In the genomic region with DNA sequence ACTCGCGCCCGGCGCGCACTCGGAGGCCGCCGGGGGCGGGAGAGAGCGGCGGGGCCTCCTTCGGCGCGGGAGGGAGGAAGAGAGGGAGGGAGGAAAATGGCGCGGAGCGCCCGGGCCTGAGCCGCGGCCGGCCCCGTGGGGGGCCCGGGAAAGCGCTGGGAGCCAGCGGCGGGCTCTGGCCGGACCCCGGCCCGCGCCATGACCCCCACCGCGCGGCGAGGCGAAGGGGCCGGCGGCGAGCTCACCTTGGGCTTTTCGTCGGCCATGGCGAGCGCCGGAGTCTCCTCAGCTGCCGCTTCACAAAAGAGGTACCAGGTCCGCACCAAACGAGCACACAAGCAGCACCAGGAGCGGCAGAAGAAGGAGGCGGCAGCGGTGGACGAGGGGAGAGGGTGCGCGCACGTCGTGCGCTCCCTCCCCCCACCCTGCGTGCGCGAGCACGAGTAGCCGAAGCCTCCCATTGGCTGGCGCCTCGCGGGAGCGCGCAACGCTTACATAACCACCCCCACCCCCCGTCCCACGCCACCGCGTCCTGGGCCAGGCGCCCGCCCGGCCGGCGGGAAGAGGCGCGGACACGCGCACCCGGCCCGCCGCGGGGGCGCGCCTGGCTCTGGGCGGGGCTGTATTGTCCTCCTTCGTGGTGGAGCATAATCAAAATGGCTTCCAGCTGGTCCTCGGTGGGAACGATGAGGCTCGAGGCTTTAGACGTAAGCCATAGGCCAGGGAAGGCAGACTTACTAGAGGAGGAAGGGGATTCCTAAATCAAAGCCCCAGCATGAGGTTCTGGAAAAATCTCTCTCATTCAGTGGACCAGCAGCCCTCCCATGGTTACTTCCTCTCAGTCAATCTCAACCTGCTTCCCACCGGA, we compare ENCODE assay signal across 1 cellular context.
TF ChIP-seq lines count a peak whose summit lies in the region.

A gene (minus strand): TSS at position 391 of the 868 bp plus-strand sequence. CDS start 125 bp downstream, at position 266.

TF ChIP-seq in HepG2, 621 proteins besides CTCF, POLR2A, EP300 and RAD21 (continued from another document and continues in another):
- TF ChIP-seq, protein P1, sequence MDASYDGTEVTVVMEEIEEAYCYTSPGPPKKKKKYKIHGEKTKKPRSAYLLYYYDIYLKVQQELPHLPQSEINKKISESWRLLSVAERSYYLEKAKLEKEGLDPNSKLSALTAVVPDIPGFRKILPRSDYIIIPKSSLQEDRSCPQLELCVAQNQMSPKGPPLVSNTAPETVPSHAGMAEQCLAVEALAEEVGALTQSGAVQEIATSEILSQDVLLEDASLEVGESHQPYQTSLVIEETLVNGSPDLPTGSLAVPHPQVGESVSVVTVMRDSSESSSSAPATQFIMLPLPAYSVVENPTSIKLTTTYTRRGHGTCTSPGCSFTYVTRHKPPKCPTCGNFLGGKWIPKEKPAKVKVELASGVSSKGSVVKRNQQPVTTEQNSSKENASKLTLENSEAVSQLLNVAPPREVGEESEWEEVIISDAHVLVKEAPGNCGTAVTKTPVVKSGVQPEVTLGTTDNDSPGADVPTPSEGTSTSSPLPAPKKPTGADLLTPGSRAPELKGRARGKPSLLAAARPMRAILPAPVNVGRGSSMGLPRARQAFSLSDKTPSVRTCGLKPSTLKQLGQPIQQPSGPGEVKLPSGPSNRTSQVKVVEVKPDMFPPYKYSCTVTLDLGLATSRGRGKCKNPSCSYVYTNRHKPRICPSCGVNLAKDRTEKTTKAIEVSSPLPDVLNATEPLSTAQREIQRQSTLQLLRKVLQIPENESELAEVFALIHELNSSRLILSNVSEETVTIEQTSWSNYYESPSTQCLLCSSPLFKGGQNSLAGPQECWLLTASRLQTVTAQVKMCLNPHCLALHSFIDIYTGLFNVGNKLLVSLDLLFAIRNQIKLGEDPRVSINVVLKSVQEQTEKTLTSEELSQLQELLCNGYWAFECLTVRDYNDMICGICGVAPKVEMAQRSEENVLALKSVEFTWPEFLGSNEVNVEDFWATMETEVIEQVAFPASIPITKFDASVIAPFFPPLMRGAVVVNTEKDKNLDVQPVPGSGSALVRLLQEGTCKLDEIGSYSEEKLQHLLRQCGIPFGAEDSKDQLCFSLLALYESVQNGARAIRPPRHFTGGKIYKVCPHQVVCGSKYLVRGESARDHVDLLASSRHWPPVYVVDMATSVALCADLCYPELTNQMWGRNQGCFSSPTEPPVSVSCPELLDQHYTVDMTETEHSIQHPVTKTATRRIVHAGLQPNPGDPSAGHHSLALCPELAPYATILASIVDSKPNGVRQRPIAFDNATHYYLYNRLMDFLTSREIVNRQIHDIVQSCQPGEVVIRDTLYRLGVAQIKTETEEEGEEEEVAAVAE (CRISPR knock-in tag; IDR thresholded peaks at IDR 0.05; ENCODE audit: borderline replicate concordance), result peak; percentile 59
- no peak for TF ChIP-seq TARDBP (CRISPR knock-in tag; IDR thresholded peaks at IDR 0.05)
- TF ChIP-seq ZNF850 (CRISPR knock-in tag; conservative IDR thresholded peaks at IDR 0.05), result no peak
- TF ChIP-seq U2AF2 (IDR thresholded peaks at IDR 0.05; ENCODE audit: low read depth, low read length), result no peak
- TF ChIP-seq ZNF160 (CRISPR knock-in tag; IDR thresholded peaks at IDR 0.05), result no peak; the same call in 1 of the 2 replicates
- peak; percentile 96 for TF ChIP-seq TAF1 (CRISPR knock-in tag; IDR thresholded peaks at IDR 0.05)
- peak; percentile 79; the same call in 1 of the 2 replicates for TF ChIP-seq ZNF616 (CRISPR knock-in tag; IDR thresholded peaks at IDR 0.05; ENCODE audit: low read depth)
- no peak for TF ChIP-seq RARG (CRISPR knock-in tag; IDR thresholded peaks at IDR 0.05; ENCODE audit: low read depth)
- TF ChIP-seq EHMT2 (IDR thresholded peaks at IDR 0.05; ENCODE audit: borderline replicate concordance, low read depth, low read length), result no peak
- TF ChIP-seq ZNF484 (CRISPR knock-in tag; IDR thresholded peaks at IDR 0.05; ENCODE audit: borderline replicate concordance, low read depth), result no peak
- no peak for TF ChIP-seq NCOR1 (IDR thresholded peaks at IDR 0.05; ENCODE audit: borderline replicate concordance, low read length)
- TF ChIP-seq ERF (CRISPR knock-in tag; IDR thresholded peaks at IDR 0.05), result peak; percentile 69
- no peak for TF ChIP-seq ZNF547 (CRISPR knock-in tag; IDR thresholded peaks at IDR 0.05)
- TF ChIP-seq ZNF615 (CRISPR knock-in tag; IDR thresholded peaks at IDR 0.05; ENCODE audit: borderline replicate concordance), result no peak
- TF ChIP-seq, protein P2, sequence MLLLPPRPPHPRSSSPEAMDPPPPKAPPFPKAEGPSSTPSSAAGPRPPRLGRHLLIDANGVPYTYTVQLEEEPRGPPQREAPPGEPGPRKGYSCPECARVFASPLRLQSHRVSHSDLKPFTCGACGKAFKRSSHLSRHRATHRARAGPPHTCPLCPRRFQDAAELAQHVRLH (CRISPR knock-in tag; IDR thresholded peaks at IDR 0.05; ENCODE audit: borderline replicate concordance, low read depth), result peak; percentile 69; the same call in 1 of the 2 replicates
- TF ChIP-seq, protein P3, sequence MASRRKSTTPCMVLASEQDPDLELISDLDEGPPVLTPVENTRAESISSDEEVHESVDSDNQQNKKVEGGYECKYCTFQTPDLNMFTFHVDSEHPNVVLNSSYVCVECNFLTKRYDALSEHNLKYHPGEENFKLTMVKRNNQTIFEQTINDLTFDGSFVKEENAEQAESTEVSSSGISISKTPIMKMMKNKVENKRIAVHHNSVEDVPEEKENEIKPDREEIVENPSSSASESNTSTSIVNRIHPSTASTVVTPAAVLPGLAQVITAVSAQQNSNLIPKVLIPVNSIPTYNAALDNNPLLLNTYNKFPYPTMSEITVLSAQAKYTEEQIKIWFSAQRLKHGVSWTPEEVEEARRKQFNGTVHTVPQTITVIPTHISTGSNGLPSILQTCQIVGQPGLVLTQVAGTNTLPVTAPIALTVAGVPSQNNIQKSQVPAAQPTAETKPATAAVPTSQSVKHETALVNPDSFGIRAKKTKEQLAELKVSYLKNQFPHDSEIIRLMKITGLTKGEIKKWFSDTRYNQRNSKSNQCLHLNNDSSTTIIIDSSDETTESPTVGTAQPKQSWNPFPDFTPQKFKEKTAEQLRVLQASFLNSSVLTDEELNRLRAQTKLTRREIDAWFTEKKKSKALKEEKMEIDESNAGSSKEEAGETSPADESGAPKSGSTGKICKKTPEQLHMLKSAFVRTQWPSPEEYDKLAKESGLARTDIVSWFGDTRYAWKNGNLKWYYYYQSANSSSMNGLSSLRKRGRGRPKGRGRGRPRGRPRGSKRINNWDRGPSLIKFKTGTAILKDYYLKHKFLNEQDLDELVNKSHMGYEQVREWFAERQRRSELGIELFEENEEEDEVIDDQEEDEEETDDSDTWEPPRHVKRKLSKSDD (CRISPR knock-in tag; IDR thresholded peaks at IDR 0.05; ENCODE audit: low read depth), result 0 out of 2 replicates have a peak, but pooled peaks have one; percentile 20
- TF ChIP-seq, protein P4, sequence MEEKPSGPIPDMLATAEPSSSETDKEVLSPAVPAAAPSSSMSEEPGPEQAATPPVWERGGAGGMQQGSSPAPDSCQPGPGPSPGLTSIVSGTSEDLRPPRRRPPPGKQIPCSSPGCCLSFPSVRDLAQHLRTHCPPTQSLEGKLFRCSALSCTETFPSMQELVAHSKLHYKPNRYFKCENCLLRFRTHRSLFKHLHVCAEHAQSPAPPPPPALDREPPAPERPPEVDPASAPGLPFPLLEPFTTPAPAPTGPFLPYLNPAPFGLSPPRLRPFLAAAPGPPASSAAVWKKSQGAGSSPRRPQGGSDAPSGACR (CRISPR knock-in tag; IDR thresholded peaks at IDR 0.05), result no peak
- no peak for TF ChIP-seq NRL (CRISPR knock-in tag; IDR thresholded peaks at IDR 0.05; ENCODE audit: borderline replicate concordance)
- TF ChIP-seq FOXO1 (CRISPR knock-in tag; IDR thresholded peaks at IDR 0.05), result no peak
- TF ChIP-seq, protein P5, sequence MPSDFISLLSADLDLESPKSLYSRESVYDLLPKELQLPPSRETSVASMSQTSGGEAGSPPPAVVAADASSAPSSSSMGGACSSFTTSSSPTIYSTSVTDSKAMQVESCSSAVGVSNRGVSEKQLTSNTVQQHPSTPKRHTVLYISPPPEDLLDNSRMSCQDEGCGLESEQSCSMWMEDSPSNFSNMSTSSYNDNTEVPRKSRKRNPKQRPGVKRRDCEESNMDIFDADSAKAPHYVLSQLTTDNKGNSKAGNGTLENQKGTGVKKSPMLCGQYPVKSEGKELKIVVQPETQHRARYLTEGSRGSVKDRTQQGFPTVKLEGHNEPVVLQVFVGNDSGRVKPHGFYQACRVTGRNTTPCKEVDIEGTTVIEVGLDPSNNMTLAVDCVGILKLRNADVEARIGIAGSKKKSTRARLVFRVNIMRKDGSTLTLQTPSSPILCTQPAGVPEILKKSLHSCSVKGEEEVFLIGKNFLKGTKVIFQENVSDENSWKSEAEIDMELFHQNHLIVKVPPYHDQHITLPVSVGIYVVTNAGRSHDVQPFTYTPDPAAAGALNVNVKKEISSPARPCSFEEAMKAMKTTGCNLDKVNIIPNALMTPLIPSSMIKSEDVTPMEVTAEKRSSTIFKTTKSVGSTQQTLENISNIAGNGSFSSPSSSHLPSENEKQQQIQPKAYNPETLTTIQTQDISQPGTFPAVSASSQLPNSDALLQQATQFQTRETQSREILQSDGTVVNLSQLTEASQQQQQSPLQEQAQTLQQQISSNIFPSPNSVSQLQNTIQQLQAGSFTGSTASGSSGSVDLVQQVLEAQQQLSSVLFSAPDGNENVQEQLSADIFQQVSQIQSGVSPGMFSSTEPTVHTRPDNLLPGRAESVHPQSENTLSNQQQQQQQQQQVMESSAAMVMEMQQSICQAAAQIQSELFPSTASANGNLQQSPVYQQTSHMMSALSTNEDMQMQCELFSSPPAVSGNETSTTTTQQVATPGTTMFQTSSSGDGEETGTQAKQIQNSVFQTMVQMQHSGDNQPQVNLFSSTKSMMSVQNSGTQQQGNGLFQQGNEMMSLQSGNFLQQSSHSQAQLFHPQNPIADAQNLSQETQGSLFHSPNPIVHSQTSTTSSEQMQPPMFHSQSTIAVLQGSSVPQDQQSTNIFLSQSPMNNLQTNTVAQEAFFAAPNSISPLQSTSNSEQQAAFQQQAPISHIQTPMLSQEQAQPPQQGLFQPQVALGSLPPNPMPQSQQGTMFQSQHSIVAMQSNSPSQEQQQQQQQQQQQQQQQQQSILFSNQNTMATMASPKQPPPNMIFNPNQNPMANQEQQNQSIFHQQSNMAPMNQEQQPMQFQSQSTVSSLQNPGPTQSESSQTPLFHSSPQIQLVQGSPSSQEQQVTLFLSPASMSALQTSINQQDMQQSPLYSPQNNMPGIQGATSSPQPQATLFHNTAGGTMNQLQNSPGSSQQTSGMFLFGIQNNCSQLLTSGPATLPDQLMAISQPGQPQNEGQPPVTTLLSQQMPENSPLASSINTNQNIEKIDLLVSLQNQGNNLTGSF (CRISPR knock-in tag; IDR thresholded peaks at IDR 0.05), result no peak
- no peak for TF ChIP-seq NFIB (CRISPR knock-in tag; IDR thresholded peaks at IDR 0.05; ENCODE audit: borderline replicate concordance)
- no peak for TF ChIP-seq ZNF501 (CRISPR knock-in tag; IDR thresholded peaks at IDR 0.05)
- no peak for TF ChIP-seq NR1H2 (CRISPR knock-in tag; IDR thresholded peaks at IDR 0.05; ENCODE audit: borderline replicate concordance, low read depth)
- no peak; the same call in 1 of the 2 replicates for TF ChIP-seq ZNF629 (CRISPR knock-in tag; conservative IDR thresholded peaks at IDR 0.05)
- no peak for TF ChIP-seq MYNN (CRISPR knock-in tag; IDR thresholded peaks at IDR 0.05; ENCODE audit: low read depth)
- TF ChIP-seq SYNCRIP (IDR thresholded peaks at IDR 0.05; ENCODE audit: insufficient read depth, low read depth, low read length), result no peak
- TF ChIP-seq TEAD3 (CRISPR knock-in tag; optimal IDR thresholded peaks at IDR 0.05; ENCODE audit: borderline replicate concordance), result no peak
- no peak; the same call in 1 of the 2 replicates for TF ChIP-seq RELA (CRISPR knock-in tag; IDR thresholded peaks at IDR 0.05)
- TF ChIP-seq, protein P6, sequence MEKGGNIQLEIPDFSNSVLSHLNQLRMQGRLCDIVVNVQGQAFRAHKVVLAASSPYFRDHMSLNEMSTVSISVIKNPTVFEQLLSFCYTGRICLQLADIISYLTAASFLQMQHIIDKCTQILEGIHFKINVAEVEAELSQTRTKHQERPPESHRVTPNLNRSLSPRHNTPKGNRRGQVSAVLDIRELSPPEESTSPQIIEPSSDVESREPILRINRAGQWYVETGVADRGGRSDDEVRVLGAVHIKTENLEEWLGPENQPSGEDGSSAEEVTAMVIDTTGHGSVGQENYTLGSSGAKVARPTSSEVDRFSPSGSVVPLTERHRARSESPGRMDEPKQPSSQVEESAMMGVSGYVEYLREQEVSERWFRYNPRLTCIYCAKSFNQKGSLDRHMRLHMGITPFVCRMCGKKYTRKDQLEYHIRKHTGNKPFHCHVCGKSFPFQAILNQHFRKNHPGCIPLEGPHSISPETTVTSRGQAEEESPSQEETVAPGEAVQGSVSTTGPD (CRISPR knock-in tag; IDR thresholded peaks at IDR 0.05), result no peak
- no peak for TF ChIP-seq SUZ12 (IDR thresholded peaks at IDR 0.05; ENCODE audit: low read depth, low read length)
- TF ChIP-seq, protein P7, sequence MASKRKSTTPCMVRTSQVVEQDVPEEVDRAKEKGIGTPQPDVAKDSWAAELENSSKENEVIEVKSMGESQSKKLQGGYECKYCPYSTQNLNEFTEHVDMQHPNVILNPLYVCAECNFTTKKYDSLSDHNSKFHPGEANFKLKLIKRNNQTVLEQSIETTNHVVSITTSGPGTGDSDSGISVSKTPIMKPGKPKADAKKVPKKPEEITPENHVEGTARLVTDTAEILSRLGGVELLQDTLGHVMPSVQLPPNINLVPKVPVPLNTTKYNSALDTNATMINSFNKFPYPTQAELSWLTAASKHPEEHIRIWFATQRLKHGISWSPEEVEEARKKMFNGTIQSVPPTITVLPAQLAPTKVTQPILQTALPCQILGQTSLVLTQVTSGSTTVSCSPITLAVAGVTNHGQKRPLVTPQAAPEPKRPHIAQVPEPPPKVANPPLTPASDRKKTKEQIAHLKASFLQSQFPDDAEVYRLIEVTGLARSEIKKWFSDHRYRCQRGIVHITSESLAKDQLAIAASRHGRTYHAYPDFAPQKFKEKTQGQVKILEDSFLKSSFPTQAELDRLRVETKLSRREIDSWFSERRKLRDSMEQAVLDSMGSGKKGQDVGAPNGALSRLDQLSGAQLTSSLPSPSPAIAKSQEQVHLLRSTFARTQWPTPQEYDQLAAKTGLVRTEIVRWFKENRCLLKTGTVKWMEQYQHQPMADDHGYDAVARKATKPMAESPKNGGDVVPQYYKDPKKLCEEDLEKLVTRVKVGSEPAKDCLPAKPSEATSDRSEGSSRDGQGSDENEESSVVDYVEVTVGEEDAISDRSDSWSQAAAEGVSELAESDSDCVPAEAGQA (IDR thresholded peaks at IDR 0.05; ENCODE audit: low read depth), result no peak
- TF ChIP-seq, protein P7 (CRISPR knock-in tag; IDR thresholded peaks at IDR 0.05; ENCODE audit: borderline replicate concordance), result 0 out of 2 replicates have a peak, but pooled peaks have one; percentile 37
- TF ChIP-seq CENPT (CRISPR knock-in tag; IDR thresholded peaks at IDR 0.05; ENCODE audit: low read depth), result peak; percentile 66
- no peak for TF ChIP-seq ZNF572 (CRISPR knock-in tag; IDR thresholded peaks at IDR 0.05)
